Comparison of ENCODE assay signal across 10 cellular contexts in genomic region chrX:20361890-20362262, GRCh38.
DNase-seq lines count a peak whose midpoint lies in the region; ATAC-seq and TF ChIP-seq lines count a peak whose summit lies in the region.
"Had no signal": no experiment of that assay in that cellular context is flagged by ENCODE, and none has a peak within 500 bp of the region (broad histone marks: within the 10 kb centered on the region; RNA-seq: fewer than 3 reads in every experiment).

No MANE protein-coding gene starts in this region.

- POLR2A ChIA-PET in activated CD4-positive, alpha-beta memory T cell treated with anti-CD3 and anti-CD28 coated beads for 36 hours (lab: Charles Lee), result no interaction called here

- H3K36me3 Mint-ChIP-seq in activated CD4-positive, alpha-beta memory T cell treated with anti-CD3 and anti-CD28 coated beads for 36 hours, result no peaks in the 10 kb centered on the region

- no peak overlapping the region for H3K4me3 ChIP-seq in choroid plexus epithelial cell (ENCODE audit: low read depth, low read length)
- H3K4me3 ChIP-seq in mesodermal cell (ENCODE audit: extremely low read depth, insufficient read depth, low read length, poor library complexity, severe bottlenecking), result no peak overlapping the region
- H3K4me3 ChIP-seq: SJSA1 had no signal

- no peaks in the 10 kb centered on the region for H3K36me3 ChIP-seq in mesodermal cell (ENCODE audit: control insufficient read depth, insufficient read depth, low read length)
- H3K36me3 ChIP-seq: SJSA1 had no signal

- no peak for TF ChIP-seq CTCF in choroid plexus epithelial cell (conservative IDR thresholded peaks at IDR 0.05; ENCODE audit: low read depth, low read length)

- H3K27me3 Mint-ChIP-seq in activated CD4-positive, alpha-beta memory T cell treated with anti-CD3 and anti-CD28 coated beads for 36 hours, result no peaks in the 10 kb centered on the region

- no peaks in the 10 kb centered on the region for H3K4me1 Mint-ChIP-seq in activated CD4-positive, alpha-beta memory T cell treated with anti-CD3 and anti-CD28 coated beads for 36 hours (ENCODE audit: low read depth)

- ATAC-seq in HG03280 (IDR thresholded peaks at IDR 0.05; ENCODE audit: unreplicated experiment), result no peak

- 42% methylated on average over 2 of the region's 4 CpGs; no CpG with 5 or more reads in 1 of the 2 experiments for WGBS in mesodermal cell (ENCODE audit: insufficient coverage in 2 of 2), 2 experiments

- H3K4me1 ChIP-seq in mesodermal cell (ENCODE audit: control insufficient read depth, insufficient read depth, low read length, poor library complexity, severe bottlenecking), result peaks cover 17% of the 10 kb centered on the region

- DNase-seq in AG08396 (ENCODE audit: low spot score) (peak; percentile 54), NCI-H1092 (lab: John Stamatoyannopoulos, UW) (peak; percentile 10), choroid plexus epithelial cell (ENCODE audit: low read depth) (peak; percentile 77), anterior cingulate cortex (lab: John Stamatoyannopoulos, UW) (no peak), COR-L47 (lab: John Stamatoyannopoulos, UW) (no peak)
- no peak for DNase-seq in activated CD4-positive, alpha-beta memory T cell treated with anti-CD3 and anti-CD28 coated beads for 36 hours
- DNase-seq: activated effector memory CD4-positive, alpha-beta T cell treated with Interleukin-2 at 50 U/mL for 16 hours had no signal

- H3K4me3 Mint-ChIP-seq in activated CD4-positive, alpha-beta memory T cell treated with anti-CD3 and anti-CD28 coated beads for 36 hours, result no peak overlapping the region

- intact Hi-C loops in activated CD4-positive, alpha-beta memory T cell treated with anti-CD3 and anti-CD28 coated beads for 36 hours (cut with micrococcal nuclease), result no loop called here

- H3K9me3 Mint-ChIP-seq in activated CD4-positive, alpha-beta memory T cell treated with anti-CD3 and anti-CD28 coated beads for 36 hours, result no peaks in the 10 kb centered on the region

- peak overlapping the region; percentile 95 for H3K27ac ChIP-seq in mesodermal cell (ENCODE audit: low read depth, low read length, severe bottlenecking)
- H3K27ac ChIP-seq: SJSA1 had no signal

- H3K27ac Mint-ChIP-seq in activated CD4-positive, alpha-beta memory T cell treated with anti-CD3 and anti-CD28 coated beads for 36 hours, result no peak overlapping the region

- no peaks in the 10 kb centered on the region for H3K9me3 ChIP-seq in mesodermal cell (ENCODE audit: control insufficient read depth, low read length)
- H3K9me3 ChIP-seq: SJSA1 had no signal

- CTCF ChIA-PET in activated CD4-positive, alpha-beta memory T cell treated with anti-CD3 and anti-CD28 coated beads for 36 hours (lab: Charles Lee), result no interaction called here

Comparison
In these comparisons a context has a peak if more than half of its experiments do, and no peak if none do; other contexts are left out.
1. DNase-seq: peak in AG08396 (single experiment), NCI-H1092 (single experiment) and choroid plexus epithelial cell (single experiment); none in anterior cingulate cortex (0 of 58), COR-L47 (single experiment) and activated CD4-positive, alpha-beta memory T cell treated with anti-CD3 and anti-CD28 coated beads for 36 hours (single experiment).